ENCODE assay signal across 27 cellular contexts in the genomic region with DNA sequence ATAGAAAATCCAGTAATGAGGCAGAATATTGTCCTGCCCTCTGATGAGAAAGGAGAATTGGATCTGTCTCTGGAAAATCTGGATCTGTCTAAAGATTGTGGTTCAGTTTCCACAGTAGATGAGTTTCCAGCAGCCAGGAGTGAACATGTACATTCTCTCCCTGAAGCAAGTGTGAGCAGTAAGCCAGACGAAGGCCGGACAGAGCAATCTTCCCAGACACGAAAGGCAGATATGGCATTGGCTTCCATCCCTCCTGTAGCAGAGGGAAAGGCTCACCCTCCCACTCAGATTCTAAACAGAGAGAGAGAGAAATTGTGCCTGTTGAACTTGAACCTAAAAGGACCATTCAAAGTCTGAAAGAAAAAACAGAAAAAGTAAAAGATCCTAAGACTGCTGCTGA. TPM values are rescaled to one million over a fixed set of nuclear protein-coding genes. Genes with fewer than 3 reads are reported as not detected.
DNase-seq lines count a peak whose midpoint lies in the region; ATAC-seq, FAIRE-seq and TF ChIP-seq lines count a peak whose summit lies in the region.
"Had no signal": no experiment of that assay in that cellular context is flagged by ENCODE, and none has a peak within 500 bp of the region (broad histone marks: within the 10 kb centered on the region; RNA-seq: fewer than 3 reads in every experiment).

No MANE protein-coding gene starts in this region.

- no peaks in the 10 kb centered on the region for H3K27me3 ChIP-seq in CD4-positive, alpha-beta T cell (ENCODE audit: control insufficient read depth, insufficient read depth, low read length)
- H3K27me3 ChIP-seq: MG63, SJSA1 had no signal

- H3K9me3 Mint-ChIP-seq in CD4-positive, alpha-beta T cell: no peaks in the 10 kb centered on the region
- peaks cover 0 to 1% of the 10 kb centered on the region in 2 donors for H3K9me3 Mint-ChIP-seq in stimulated activated naive B cell treated with anti-CD40 and anti-IgM and Interleukin-4, amounts not matched to agents 10 μg/mL and 1 μg/mL and 100 μg/mL, for 72 hours
- peaks cover 0 to under 1% of the 10 kb centered on the region in 2 donors for H3K9me3 Mint-ChIP-seq in activated T-cell treated with anti-CD3 and anti-CD28 coated beads, Interleukin-2, amount 50 U/mL, for 72 hours

- H3K4me3 Mint-ChIP-seq in CD4-positive, alpha-beta T cell: no peak overlapping the region
- H3K4me3 Mint-ChIP-seq in stimulated activated naive B cell treated with anti-CD40 and anti-IgM and Interleukin-4, amounts not matched to agents 10 μg/mL and 1 μg/mL and 100 μg/mL, for 72 hours: no peak overlapping the region
- no peak overlapping the region for H3K4me3 Mint-ChIP-seq in activated T-cell treated with anti-CD3 and anti-CD28 coated beads, Interleukin-2, amount 50 U/mL, for 72 hours
- H3K4me3 Mint-ChIP-seq: B cell, HFFc6 had no signal

- DNase-seq in CD4-positive, alpha-beta T cell: no peak
- DNase-seq in GM18507 (ENCODE audit: extremely low spot score, insufficient read length, low read depth) (no peak), foreskin melanocyte (peak; percentile 4), NCI-H2107 (lab: John Stamatoyannopoulos, UW) (no peak)
- no peak for DNase-seq in stimulated activated naive B cell treated with anti-CD40 and anti-IgM and Interleukin-4, amounts not matched to agents 10 μg/mL and 1 μg/mL and 100 μg/mL, for 72 hours
- no peak for DNase-seq in activated T-cell treated with anti-CD3 and anti-CD28 coated beads, Interleukin-2, amount 50 U/mL, for 72 hours
- DNase-seq in activated CD4-positive, CD25-positive, alpha-beta regulatory T cell (lab: John Stamatoyannopoulos, UW): no peak
- DNase-seq: CD8-positive, alpha-beta memory T cell; DMS79 treated with DMSO at 0.1 percent for 48 hours; GF-D8; GOT3; HFFc6; KG1; MG63; NCI-H1105 treated with DMSO at 0.1 percent for 48 hours; NCI-H146; NCI-H1930; NCI-H446; NCI-H524 treated with DMSO at 0.1 percent for 48 hours; NCI-H82; NK-92 treated with Interleukin-12 subunit alpha and Interleukin-12 subunit beta, amount 100 ng/mL, for 24 hours; PC-9; Right ventricle myocardium superior had no signal

- no peaks in the 10 kb centered on the region for H3K27me3 Mint-ChIP-seq in CD4-positive, alpha-beta T cell
- H3K27me3 Mint-ChIP-seq in stimulated activated naive B cell treated with anti-CD40 and anti-IgM and Interleukin-4, amounts not matched to agents 10 μg/mL and 1 μg/mL and 100 μg/mL, for 72 hours: no peaks in the 10 kb centered on the region
- no peaks in the 10 kb centered on the region for H3K27me3 Mint-ChIP-seq in activated T-cell treated with anti-CD3 and anti-CD28 coated beads, Interleukin-2, amount 50 U/mL, for 72 hours (ENCODE audit: low read depth)
- H3K27me3 Mint-ChIP-seq: B cell; CD8-positive, alpha-beta memory T cell had no signal

- peaks cover 62% of the 10 kb centered on the region for H3K4me1 Mint-ChIP-seq in CD4-positive, alpha-beta T cell (ENCODE audit: low read depth)
- peaks cover 20 to 38% of the 10 kb centered on the region in 2 donors for H3K4me1 Mint-ChIP-seq in stimulated activated naive B cell treated with anti-CD40 and anti-IgM and Interleukin-4, amounts not matched to agents 10 μg/mL and 1 μg/mL and 100 μg/mL, for 72 hours
- H3K4me1 Mint-ChIP-seq in activated T-cell treated with anti-CD3 and anti-CD28 coated beads, Interleukin-2, amount 50 U/mL, for 72 hours (ENCODE audit: low read depth): peaks cover 32% of the 10 kb centered on the region

- no peak overlapping the region for H3K27ac ChIP-seq in CD4-positive, alpha-beta T cell (ENCODE audit: low read depth, low read length)
- H3K27ac ChIP-seq: C4-2B, PC-9, SJSA1 had no signal

- FAIRE-seq in GM18507 (lab: Jason Lieb, UNC): peak; percentile 33

- CTCF ChIA-PET in CD4-positive, alpha-beta T cell (lab: Charles Lee): no interaction called here

- ATAC-seq in CD4-positive, alpha-beta T cell (ENCODE audit: poor library complexity): no peak
- no peak for ATAC-seq in stimulated activated naive B cell treated with anti-CD40 and anti-IgM and Interleukin-4, amounts not matched to agents 10 μg/mL and 1 μg/mL and 100 μg/mL, for 72 hours (replicated peaks)
- no peak for ATAC-seq in activated T-cell treated with anti-CD3 and anti-CD28 coated beads, Interleukin-2, amount 50 U/mL, for 72 hours (replicated peaks in 1 of 2)

- POLR2A ChIA-PET in CD4-positive, alpha-beta T cell (lab: Charles Lee): no interaction called here

- no peaks in the 10 kb centered on the region for H3K9me3 ChIP-seq in CD4-positive, alpha-beta T cell (ENCODE audit: control insufficient read depth, low read length)
- H3K9me3 ChIP-seq: HAP-1, MG63, SJSA1 had no signal

- H3K27ac Mint-ChIP-seq in CD4-positive, alpha-beta T cell: peak overlapping the region; percentile 16
- H3K27ac Mint-ChIP-seq in stimulated activated naive B cell treated with anti-CD40 and anti-IgM and Interleukin-4, amounts not matched to agents 10 μg/mL and 1 μg/mL and 100 μg/mL, for 72 hours: peak overlapping the region; percentile 25
- no peak overlapping the region for H3K27ac Mint-ChIP-seq in activated T-cell treated with anti-CD3 and anti-CD28 coated beads, Interleukin-2, amount 50 U/mL, for 72 hours
- H3K27ac Mint-ChIP-seq: B cell, HFFc6 had no signal

- H3K36me3 Mint-ChIP-seq in CD4-positive, alpha-beta T cell (ENCODE audit: low read depth): peaks cover 83% of the 10 kb centered on the region
- peaks cover 24 to 35% of the 10 kb centered on the region in 2 donors for H3K36me3 Mint-ChIP-seq in stimulated activated naive B cell treated with anti-CD40 and anti-IgM and Interleukin-4, amounts not matched to agents 10 μg/mL and 1 μg/mL and 100 μg/mL, for 72 hours
- H3K36me3 Mint-ChIP-seq in activated T-cell treated with anti-CD3 and anti-CD28 coated beads, Interleukin-2, amount 50 U/mL, for 72 hours (ENCODE audit: insufficient read depth in 2 of 2): peaks cover 6 to 14% of the 10 kb centered on the region in 2 donors

- intact Hi-C loops in CD4-positive, alpha-beta T cell (cut with DNase I, micrococcal nuclease): no loop called here

- no peak for TF ChIP-seq CTCF in CD4-positive, alpha-beta T cell (IDR thresholded peaks at IDR 0.05)

RNA-seq across cellular contexts. Expression of a gene that starts 31.4 kb away (rescaled TPM):
- 10 to 100 TPM; 13.4 TPM for total RNA-seq in CD4-positive, alpha-beta T cell
- total RNA-seq in activated T-cell treated with anti-CD3 and anti-CD28 coated beads, Interleukin-2, amount 50 U/mL, for 72 hours: 10 to 100 TPM; 30.7 to 39.5 TPM
- total RNA-seq: PC-9 had no signal
